ENCODE assay signal across 10 cellular contexts in genomic region chr22:46764140-46764680, GRCh38. TPM values are rescaled to one million over a fixed set of nuclear protein-coding genes. Genes with fewer than 3 reads are reported as not detected.
DNase-seq lines count a peak whose midpoint lies in the region; ATAC-seq and TF ChIP-seq lines count a peak whose summit lies in the region.
"Had no signal": no experiment of that assay in that cellular context is flagged by ENCODE, and none has a peak within 500 bp of the region (broad histone marks: within the 10 kb centered on the region; RNA-seq: fewer than 3 reads in every experiment).

No MANE protein-coding gene starts in this region.

- CTCF ChIA-PET in PC-3 (lab: Charles Lee): no interaction called here

- H3F3A ChIP-seq in PC-3 (ENCODE audit: low read length, unreplicated experiment): no peaks in the 10 kb centered on the region

- no peak for ATAC-seq in PC-3
- ATAC-seq in effector memory CD8-positive, alpha-beta T cell (replicated peaks): no peak
- ATAC-seq in GM21526 (IDR thresholded peaks at IDR 0.05; ENCODE audit: low FRiP score, unreplicated experiment): no peak
- ATAC-seq in GM21528 (IDR thresholded peaks at IDR 0.05; ENCODE audit: low FRiP score, unreplicated experiment): no peak

- no peaks in the 10 kb centered on the region for H3K27me3 ChIP-seq in PC-3 (ENCODE audit: low read length)
- H3K27me3 ChIP-seq in spleen (replicated peaks in 1 of 7): no peaks in the 10 kb centered on the region

- no peaks in the 10 kb centered on the region for H3K9me3 ChIP-seq in PC-3 (ENCODE audit: low read length)
- no peaks in the 10 kb centered on the region for H3K9me3 ChIP-seq in spleen

- peaks cover 35% of the 10 kb centered on the region for H3K4me1 Mint-ChIP-seq in T-helper 2 cell treated with Interferon-gamma antibody and Interleukin-4, amounts not matched to agents 5 μg/mL and 100 μg/mL, for 36 hours (ENCODE audit: low read depth)
- peaks cover 51 to 64% of the 10 kb centered on the region in 2 donors for H3K4me1 Mint-ChIP-seq in effector memory CD8-positive, alpha-beta T cell (ENCODE audit: low read depth in 2 of 2)

- intact Hi-C loops in PC-3 (cut with micrococcal nuclease): loop anchor here (10.0 kb wide), 1 partner anchor 199 kb away; no protein-coding TSS in a partner anchor
- intact Hi-C loops in spleen (cut with DNase I; ENCODE audit: low total_unique reads): no loop called here

- TF ChIP-seq CTCF in PC-3 (conservative IDR thresholded peaks at IDR 0.05; ENCODE audit: low read depth, low read length) (no peak), spleen (IDR thresholded peaks at IDR 0.05 in 8 of 11, conservative IDR thresholded peaks at IDR 0.05 in 3 of 11) (no peak)

- H3K4me3 ChIP-seq in PC-3 (ENCODE audit: low read length) (peak overlapping the region; percentile 12; the same call in 1 of the 2 replicates), spleen (peak overlapping the region in 5 of 8 donors; percentile 79 to 98 (median 95))

- H3K27ac Mint-ChIP-seq in T-helper 2 cell treated with Interferon-gamma antibody and Interleukin-4, amounts not matched to agents 5 μg/mL and 100 μg/mL, for 36 hours: peak overlapping the region; percentile 98
- peak overlapping the region; percentile 100 for H3K27ac Mint-ChIP-seq in effector memory CD8-positive, alpha-beta T cell

- H3K36me3 Mint-ChIP-seq in T-helper 2 cell treated with Interferon-gamma antibody and Interleukin-4, amounts not matched to agents 5 μg/mL and 100 μg/mL, for 36 hours (ENCODE audit: low read depth): peaks cover 27% of the 10 kb centered on the region
- peaks cover 45% of the 10 kb centered on the region for H3K36me3 Mint-ChIP-seq in effector memory CD8-positive, alpha-beta T cell (ENCODE audit: insufficient read depth)

- POLR2A ChIA-PET in PC-3 (lab: Charles Lee; ENCODE audit: unreplicated experiment): no interaction called here

- no peaks in the 10 kb centered on the region for H3K27me3 Mint-ChIP-seq in T-helper 2 cell treated with Interferon-gamma antibody and Interleukin-4, amounts not matched to agents 5 μg/mL and 100 μg/mL, for 36 hours (ENCODE audit: low read depth)
- H3K27me3 Mint-ChIP-seq in effector memory CD8-positive, alpha-beta T cell: no peaks in the 10 kb centered on the region

- 66 to 86% (median 81%) methylated on average over 6 of the region's 6 CpGs for WGBS in spleen, 5 donors

- no peaks in the 10 kb centered on the region for H3K9me3 Mint-ChIP-seq in T-helper 2 cell treated with Interferon-gamma antibody and Interleukin-4, amounts not matched to agents 5 μg/mL and 100 μg/mL, for 36 hours
- H3K9me3 Mint-ChIP-seq in effector memory CD8-positive, alpha-beta T cell: no peaks in the 10 kb centered on the region

- TF ChIP-seq POLR2A in spleen (IDR thresholded peaks at IDR 0.05): no peak

- peaks cover 19% of the 10 kb centered on the region for H3K4me1 ChIP-seq in PC-3 (ENCODE audit: insufficient read depth, low read length)
- H3K4me1 ChIP-seq in spleen: peaks cover 30 to 85% (median 68%) of the 10 kb centered on the region in 6 donors

- H3K9me2 ChIP-seq in PC-3 (replicated peaks; ENCODE audit: low read length): no peaks in the 10 kb centered on the region

- H3K9ac ChIP-seq in PC-3 (ENCODE audit: low read length): no peak overlapping the region

- DNase-seq in T-helper 2 cell treated with Interferon-gamma antibody and Interleukin-4, amounts not matched to agents 5 μg/mL and 100 μg/mL, for 36 hours (ENCODE audit: low spot score): no peak
- DNase-seq in T-helper 2 cell (no peak), PC-3 (no peak), spleen (peak; percentile 17), SIG-M5 (lab: John Stamatoyannopoulos, UW) (no peak)
- DNase-seq in effector memory CD8-positive, alpha-beta T cell: no peak
- DNase-seq: activated CD8-positive, alpha-beta memory T cell treated with anti-CD3 and anti-CD28 coated beads, Interleukin-2, amount 50 U/mL, for 48 hours; NCI-H2029 had no signal

- H3K79me2 ChIP-seq in PC-3 (ENCODE audit: low read length): peaks cover 76% of the 10 kb centered on the region

- H3K36me3 ChIP-seq in PC-3 (ENCODE audit: low read depth, low read length) (no peaks in the 10 kb centered on the region), spleen (peaks cover 0 to 38% (median 0%) of the 10 kb centered on the region in 6 donors)

- no peaks in the 10 kb centered on the region for H4K20me1 ChIP-seq in PC-3 (ENCODE audit: low read length)

- no peak overlapping the region for H2AFZ ChIP-seq in PC-3 (ENCODE audit: low read length)

- peak overlapping the region; percentile 94 for H3K4me2 ChIP-seq in PC-3 (ENCODE audit: low read length)

- no peak overlapping the region for H3K27ac ChIP-seq in PC-3 (ENCODE audit: low read length)
- peak overlapping the region in 7 of 8 donors; percentile 9 to 98 (median 97) for H3K27ac ChIP-seq in spleen

- H3K4me3 Mint-ChIP-seq in T-helper 2 cell treated with Interferon-gamma antibody and Interleukin-4, amounts not matched to agents 5 μg/mL and 100 μg/mL, for 36 hours: peak overlapping the region; percentile 99
- H3K4me3 Mint-ChIP-seq in effector memory CD8-positive, alpha-beta T cell: peak overlapping the region; percentile 98 to 99

- BruUV-seq in PC-3 (replicated peaks; lab: Mats Ljungman, UMichigan): no TSS peak

RNA-seq across cellular contexts. Expression of gene TBC1D22A, which starts 1.8 kb away (rescaled TPM):
- 12.2 and 14.3 TPM in 2 replicates for total RNA-seq in PC-3 (2014; rRNA removed)
- 10 to 100 TPM; 40.1 to 66.9 (median 54.8) TPM for total RNA-seq in spleen
- 10 to 100 TPM; 17.2 to 34.0 (median 25.9) TPM for polyA plus RNA-seq in spleen

RNA-seq across cellular contexts. Expression of gene CERK, which starts 26.2 kb away (rescaled TPM):
- total RNA-seq in PC-3 (2014; rRNA removed) (21.6 and 24.1 TPM in 2 replicates), spleen (10 to 100 TPM; 31.3 to 47.1 (median 40.6) TPM)
- polyA plus RNA-seq in spleen: 10 to 100 TPM; 13.7 to 17.1 (median 14.5) TPM
